18 cellular contexts compared by ENCODE assay signal in the genomic region with DNA sequence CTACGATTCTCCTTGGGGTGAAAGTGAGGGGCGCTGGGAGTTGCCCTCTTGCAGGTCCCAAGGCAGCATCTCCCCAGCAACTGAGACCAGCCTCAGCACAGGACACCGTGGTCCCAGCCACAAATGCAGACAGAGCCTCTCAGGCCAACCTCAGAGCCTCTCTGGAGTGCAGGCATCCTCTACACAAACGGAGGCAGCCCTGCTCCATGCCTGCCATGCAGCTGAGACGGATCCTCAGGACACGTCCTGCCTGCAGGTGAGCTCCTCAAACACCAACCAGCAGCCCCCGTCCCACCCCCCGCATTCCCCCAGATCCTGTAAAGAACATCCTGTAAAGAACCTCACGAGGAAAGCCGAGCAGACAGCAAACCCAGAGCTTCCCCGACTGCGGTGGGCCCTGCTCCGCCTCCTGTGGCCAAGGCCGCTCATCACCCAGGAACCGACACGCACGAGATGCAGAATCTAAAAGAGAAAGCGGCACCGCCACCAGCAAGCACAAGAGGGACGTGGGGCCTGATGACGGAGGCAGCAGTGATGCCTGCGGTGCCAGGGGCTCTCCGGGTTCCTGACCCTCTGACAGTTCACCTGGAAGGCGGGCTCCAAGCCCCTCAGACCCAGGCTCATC.
"Had no signal": no experiment of that assay in that cellular context is flagged by ENCODE, and none has a peak within 500 bp of the region (broad histone marks: within the 10 kb centered on the region; RNA-seq: fewer than 3 reads in every experiment).

No MANE protein-coding gene starts in this region.

- H3K27ac ChIP-seq: RWPE1, SJCRH30 had no signal

- H3K4me1 ChIP-seq: SJCRH30 had no signal

- H3K9me3 ChIP-seq: MG63 had no signal

- DNase-seq: KBM-7, MG63, NCI-H1092, NCI-H1105 treated with DMSO at 0.1 percent for 48 hours, NCI-H1417 treated with DMSO at 0.1 percent for 48 hours, NCI-H146, NCI-H1694 treated with DMSO at 0.1 percent for 48 hours, NCI-H1930, NCI-H2081, NCI-H2107, NCI-H2227 treated with DMSO at 0.1 percent for 48 hours, NCI-H524, NCI-H69, NCI-H774, PC-3, SHP77 treated with DMSO at 0.1 percent for 48 hours, SJCRH30 had no signal

- H3K27me3 ChIP-seq: MG63 had no signal

- H3K4me3 ChIP-seq: MG63, SJCRH30 had no signal

- H3K36me3 ChIP-seq: MG63, SJCRH30 had no signal
